In the genomic region with DNA sequence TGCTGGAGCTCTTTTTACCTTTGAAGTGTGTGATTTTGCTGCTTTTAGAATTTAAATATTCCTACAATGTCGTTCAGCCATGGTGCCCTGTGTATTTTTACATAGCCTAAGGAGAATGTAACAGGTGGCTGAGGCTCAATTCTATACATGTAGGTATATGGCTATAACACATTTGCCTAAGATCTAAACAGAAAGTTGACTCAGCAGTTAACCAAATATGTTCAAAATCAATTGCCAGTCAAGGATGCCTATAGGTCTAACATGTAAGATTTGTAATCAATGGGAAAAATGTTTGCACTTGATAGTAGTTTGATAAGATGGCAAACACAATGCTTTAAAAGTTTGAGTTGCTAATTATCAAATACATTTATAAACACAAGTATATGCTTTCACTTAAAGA, we compare ENCODE assay signal across 13 cellular contexts.
"Had no signal": no experiment of that assay in that cellular context is flagged by ENCODE, and none has a peak within 500 bp of the region (broad histone marks: within the 10 kb centered on the region; RNA-seq: fewer than 3 reads in every experiment).

No MANE protein-coding gene starts in this region.

- H3K4me1 Mint-ChIP-seq: activated naive CD4-positive, alpha-beta T cell treated with anti-CD3 and anti-CD28 coated beads, Interleukin-2, amount 50 U/mL, for 24 hours; stimulated activated effector memory CD8-positive, alpha-beta T cell treated with anti-CD3 and anti-CD28 coated beads, Interleukin-12 subunit alpha, Interleukin-12 subunit beta, amount 100 ng/mL, for 72 hours had no signal

- H3K36me3 Mint-ChIP-seq: activated naive CD4-positive, alpha-beta T cell treated with anti-CD3 and anti-CD28 coated beads, Interleukin-2, amount 50 U/mL, for 24 hours; stimulated activated effector memory CD8-positive, alpha-beta T cell treated with anti-CD3 and anti-CD28 coated beads, Interleukin-12 subunit alpha, Interleukin-12 subunit beta, amount 100 ng/mL, for 72 hours had no signal

- H3K4me3 ChIP-seq: gastroesophageal sphincter, lung, ovary, thyroid gland had no signal

- H3K4me3 Mint-ChIP-seq: activated CD8-positive, alpha-beta T cell treated with anti-CD3 and anti-CD28 coated beads, Interleukin-2, amount 10 ng/mL, durations not matched to agents 7 days and 5 days; activated naive CD4-positive, alpha-beta T cell treated with anti-CD3 and anti-CD28 coated beads, Interleukin-2, amount 50 U/mL, for 24 hours; stimulated activated effector memory CD8-positive, alpha-beta T cell treated with anti-CD3 and anti-CD28 coated beads, Interleukin-12 subunit alpha, Interleukin-12 subunit beta, amount 100 ng/mL, for 72 hours had no signal

- H3K36me3 ChIP-seq: gastroesophageal sphincter, ovary, thyroid gland had no signal

- ATAC-seq: activated CD8-positive, alpha-beta T cell treated with anti-CD3 and anti-CD28 coated beads, Interleukin-2, amount 10 ng/mL, durations not matched to agents 7 days and 5 days; gastroesophageal sphincter; stimulated activated effector memory CD8-positive, alpha-beta T cell treated with anti-CD3 and anti-CD28 coated beads, Interleukin-12 subunit alpha, Interleukin-12 subunit beta, amount 100 ng/mL, for 72 hours had no signal

- H3K27me3 ChIP-seq: gastroesophageal sphincter, ovary, thyroid gland had no signal

- H3K27ac ChIP-seq: gastroesophageal sphincter, ovary, thyroid gland had no signal

- H3K9me3 Mint-ChIP-seq: activated naive CD4-positive, alpha-beta T cell treated with anti-CD3 and anti-CD28 coated beads, Interleukin-2, amount 50 U/mL, for 24 hours; stimulated activated effector memory CD8-positive, alpha-beta T cell treated with anti-CD3 and anti-CD28 coated beads, Interleukin-12 subunit alpha, Interleukin-12 subunit beta, amount 100 ng/mL, for 72 hours had no signal

- DNase-seq: activated CD4-positive, alpha-beta T cell treated with anti-CD3 and anti-CD28 coated beads for 48 hours; activated CD8-positive, alpha-beta memory T cell treated with anti-CD3 and anti-CD28 coated beads, Interleukin-2, amount 50 U/mL, for 4 hours; activated CD8-positive, alpha-beta T cell treated with anti-CD3 and anti-CD28 coated beads, Interleukin-2, amount 10 ng/mL, durations not matched to agents 7 days and 5 days; activated effector memory CD4-positive, alpha-beta T cell treated with anti-CD3 and anti-CD28 coated beads, Interleukin-2, amount 50 U/mL, for 16 hours; activated T-cell treated with anti-CD3 and anti-CD28 coated beads, Interleukin-2, amount 50 U/mL, for 48 hours; midbrain; ovary; stimulated activated CD4-positive, alpha-beta T cell treated with anti-CD3 and anti-CD28 coated beads, Interleukin-12 subunit alpha, Interleukin-12 subunit beta, amount 100 ng/mL, for 4 hours; thyroid gland had no signal

- H3K9me3 ChIP-seq: gastroesophageal sphincter, ovary, thyroid gland had no signal

- H3K27ac Mint-ChIP-seq: activated CD8-positive, alpha-beta T cell treated with anti-CD3 and anti-CD28 coated beads, Interleukin-2, amount 10 ng/mL, durations not matched to agents 7 days and 5 days; activated naive CD4-positive, alpha-beta T cell treated with anti-CD3 and anti-CD28 coated beads, Interleukin-2, amount 50 U/mL, for 24 hours; stimulated activated effector memory CD8-positive, alpha-beta T cell treated with anti-CD3 and anti-CD28 coated beads, Interleukin-12 subunit alpha, Interleukin-12 subunit beta, amount 100 ng/mL, for 72 hours had no signal
